24 cellular contexts compared by ENCODE assay signal in genomic region chr10:88314362-88314761, GRCh38.
"Had no signal": no experiment of that assay in that cellular context is flagged by ENCODE, and none has a peak within 500 bp of the region (broad histone marks: within the 10 kb centered on the region; RNA-seq: fewer than 3 reads in every experiment).

No MANE protein-coding gene starts in this region.

- H3K27me3 ChIP-seq: ascending aorta, body of pancreas had no signal

- H3K27ac ChIP-seq: ascending aorta, body of pancreas had no signal

- DNase-seq: activated CD4-positive, alpha-beta memory T cell treated with anti-CD3 and anti-CD28 coated beads for 36 hours; activated CD4-positive, alpha-beta T cell treated with anti-CD3 and anti-CD28 coated beads, Interleukin-2, amount 10 ng/mL, durations not matched to agents 7 days and 5 days; activated CD4-positive, CD25-positive, alpha-beta regulatory T cell; activated CD8-positive, alpha-beta memory T cell treated with anti-CD3 and anti-CD28 coated beads for 24 hours; activated effector memory CD4-positive, alpha-beta T cell treated with anti-CD3 and anti-CD28 coated beads, Interleukin-2, amount 50 U/mL, for 16 hours; activated naive CD4-positive, alpha-beta T cell treated with Interleukin-2 at 50 U/mL for 16 hours; activated naive CD8-positive, alpha-beta T cell treated with anti-CD3 and anti-CD28 coated beads, Interleukin-2, amount 50 U/mL, for 24 hours; activated T-cell treated with anti-CD3 and anti-CD28 coated beads, Interleukin-2, amount 50 U/mL, for 4 hours; amniotic stem cell; KBM-7; NCI-H1092; NCI-H1417; NCI-H1694; NCI-H2029; NCI-H510A treated with DMSO at 0.1 percent for 48 hours; NCI-H69; NK-92 treated with Interleukin-12 subunit alpha and Interleukin-12 subunit beta, amount 100 ng/mL, for 24 hours; PC-3; SHP77 treated with DMSO at 0.1 percent for 48 hours; T-helper 17 cell; T1000 had no signal

- H3K9me3 ChIP-seq: body of pancreas had no signal

- H3K4me3 ChIP-seq: ascending aorta, body of pancreas had no signal

- H3K4me1 ChIP-seq: ascending aorta, body of pancreas had no signal

- H3K36me3 ChIP-seq: ascending aorta had no signal

- ATAC-seq: activated naive CD4-positive, alpha-beta T cell treated with anti-CD3 and anti-CD28 coated beads, Interleukin-2, amount 50 U/mL, for 72 hours; activated naive CD8-positive, alpha-beta T cell treated with anti-CD3 and anti-CD28 coated beads, Interleukin-2, amount 50 U/mL, for 24 hours; activated T-cell treated with anti-CD3 and anti-CD28 coated beads, Interleukin-2, amount 50 U/mL, for 4 hours; body of pancreas; PC-3; T-helper 17 cell had no signal
